11 cellular contexts compared by ENCODE assay signal in the genomic region with DNA sequence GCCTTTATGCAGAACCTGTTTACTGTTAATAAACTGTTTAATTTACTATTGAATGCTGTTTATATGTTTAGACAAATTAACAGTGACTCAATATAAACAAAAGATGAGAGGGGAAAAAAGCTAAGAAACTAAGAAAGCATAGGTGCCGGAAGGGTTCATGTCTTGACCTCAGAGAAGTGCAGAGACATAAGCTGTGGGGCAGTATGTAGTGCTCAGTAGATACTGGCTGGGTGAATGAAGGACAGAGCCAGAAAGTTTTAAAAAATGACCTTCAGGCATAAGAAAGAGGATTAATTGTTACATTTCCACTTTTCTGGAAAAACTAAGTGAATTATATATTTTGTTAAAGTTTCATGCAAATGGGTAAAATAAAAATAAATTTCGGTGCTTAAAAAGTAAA.
"Had no signal": no experiment of that assay in that cellular context is flagged by ENCODE, and none has a peak within 500 bp of the region (broad histone marks: within the 10 kb centered on the region; RNA-seq: fewer than 3 reads in every experiment).

No MANE protein-coding gene starts in this region.

- ATAC-seq: activated T-helper 17 cell treated with anti-CD3 and anti-CD28 coated beads, Interleukin-2, amount 50 U/mL, for 72 hours; left colon had no signal

- H3K27ac Mint-ChIP-seq: activated naive CD4-positive, alpha-beta T cell treated with anti-CD3 and anti-CD28 coated beads for 36 hours; activated T-helper 17 cell treated with anti-CD3 and anti-CD28 coated beads, Interleukin-2, amount 50 U/mL, for 72 hours; type B pancreatic cell had no signal

- H3K9me3 ChIP-seq: adrenal gland had no signal

- H3K4me3 ChIP-seq: adrenal gland had no signal

- H3K4me1 ChIP-seq: adrenal gland had no signal

- H3K36me3 Mint-ChIP-seq: type B pancreatic cell had no signal

- H3K9me3 Mint-ChIP-seq: activated naive CD4-positive, alpha-beta T cell treated with anti-CD3 and anti-CD28 coated beads for 36 hours; activated T-helper 17 cell treated with anti-CD3 and anti-CD28 coated beads, Interleukin-2, amount 50 U/mL, for 72 hours; type B pancreatic cell had no signal

- H3K27me3 Mint-ChIP-seq: activated T-helper 17 cell treated with anti-CD3 and anti-CD28 coated beads, Interleukin-2, amount 50 U/mL, for 72 hours; type B pancreatic cell had no signal

- H3K36me3 ChIP-seq: adrenal gland had no signal

- FAIRE-seq: endometrium, islet of Langerhans had no signal

- H3K4me3 Mint-ChIP-seq: activated naive CD4-positive, alpha-beta T cell treated with anti-CD3 and anti-CD28 coated beads for 36 hours; activated T-helper 17 cell treated with anti-CD3 and anti-CD28 coated beads, Interleukin-2, amount 50 U/mL, for 72 hours; type B pancreatic cell had no signal

- DNase-seq: activated CD4-positive, alpha-beta T cell treated with anti-CD3 and anti-CD28 coated beads, Interleukin-2, amount 50 U/mL, for 48 hours; activated CD4-positive, CD25-positive, alpha-beta regulatory T cell treated with anti-CD3 and anti-CD28 coated beads, Interleukin-2, amount 50 U/mL, for 72 hours; adrenal gland; left colon; stimulated activated CD4-positive, alpha-beta T cell treated with anti-CD3 and anti-CD28 coated beads, Interleukin-4, amount 100 ng/mL, for 24 hours; stimulated activated naive CD8-positive, alpha-beta T cell treated with anti-CD3 and anti-CD28 coated beads, Interleukin-15, Interleukin-2, amounts not matched to agents 100 U/mL and 50 U/mL, for 24 hours had no signal

- H3K27ac ChIP-seq: adrenal gland had no signal

- H3K27me3 ChIP-seq: adrenal gland had no signal
